Comparison of ENCODE assay signal across 14 cellular contexts in genomic region chr10:79192677-79193003, GRCh38.
DNase-seq lines count a peak whose midpoint lies in the region; ATAC-seq, FAIRE-seq and TF ChIP-seq lines count a peak whose summit lies in the region.
"Had no signal": no experiment of that assay in that cellular context is flagged by ENCODE, and none has a peak within 500 bp of the region (broad histone marks: within the 10 kb centered on the region; RNA-seq: fewer than 3 reads in every experiment).

No MANE protein-coding gene starts in this region.

- no peaks in the 10 kb centered on the region for H3K9me3 ChIP-seq in left ventricle myocardium inferior (replicated peaks)
- H3K9me3 ChIP-seq in subcutaneous abdominal adipose tissue (ENCODE audit: control insufficient read depth in 5 of 5, low read length in 5 of 5) = no peaks in the 10 kb centered on the region
- H3K9me3 ChIP-seq: HAP-1 had no signal

- H3K36me3 ChIP-seq in left ventricle myocardium inferior (peaks cover 5% of the 10 kb centered on the region), subcutaneous abdominal adipose tissue (ENCODE audit: control insufficient read depth in 5 of 5, insufficient read depth in 5 of 5, low read length in 5 of 5) (peaks cover 0 to 29% (median 19%) of the 10 kb centered on the region in 5 donors)
- H3K36me3 ChIP-seq: HAP-1 had no signal

- peaks cover 25% of the 10 kb centered on the region for H3K4me1 Mint-ChIP-seq in WTC11

- peak overlapping the region; percentile 59; the same call in 1 of the 2 replicates for H3K27ac Mint-ChIP-seq in WTC11

- no peak for ATAC-seq in WTC11
- no peak for ATAC-seq in HG02840 (IDR thresholded peaks at IDR 0.05; ENCODE audit: low FRiP score, unreplicated experiment)

- H3K4me3 ChIP-seq in left ventricle myocardium inferior = no peak overlapping the region
- H3K4me3 ChIP-seq in subcutaneous abdominal adipose tissue (ENCODE audit: low read depth in 1 of 5, low read length in 5 of 5) = no peak overlapping the region
- H3K4me3 ChIP-seq: HAP-1, skin epidermis had no signal

- DNase-seq in H54 (ENCODE audit: insufficient read length, low spot score) = peak; percentile 89
- no peak for DNase-seq in WTC11 (ENCODE audit: low spot score)
- no peak for DNase-seq in left ventricle myocardium inferior
- DNase-seq in RKO (ENCODE audit: low spot score) = no peak
- DNase-seq in GM10266 (ENCODE audit: extremely low spot score) = no peak
- no peak for DNase-seq in T-helper 1 cell
- DNase-seq: DND-41, MV-4-11, NCI-H774, T-helper 2 cell had no signal

- POLR2A ChIA-PET in WTC11 (lab: Charles Lee) = no interaction called here

- peak overlapping the region; percentile 79 for H3K27ac ChIP-seq in left ventricle myocardium inferior (replicated peaks)
- peak overlapping the region; percentile 61 for H3K27ac ChIP-seq in subcutaneous abdominal adipose tissue (ENCODE audit: low read depth, low read length)

- peaks cover 96% of the 10 kb centered on the region for H3K4me1 ChIP-seq in left ventricle myocardium inferior
- H3K4me1 ChIP-seq in subcutaneous abdominal adipose tissue (ENCODE audit: control insufficient read depth in 5 of 5, insufficient read depth in 5 of 5, low read length in 5 of 5) = peaks cover 15 to 85% (median 70%) of the 10 kb centered on the region in 5 donors
- H3K4me1 ChIP-seq: HAP-1 had no signal

- H3K27me3 Mint-ChIP-seq in WTC11 (ENCODE audit: low read depth) = no peaks in the 10 kb centered on the region

- H3K27me3 ChIP-seq in left ventricle myocardium inferior (ENCODE audit: low read depth) (no peaks in the 10 kb centered on the region), subcutaneous abdominal adipose tissue (ENCODE audit: control insufficient read depth in 5 of 5, insufficient read depth in 4 of 5, low read length in 5 of 5) (no peaks in the 10 kb centered on the region)

- no peak overlapping the region for H3K4me3 Mint-ChIP-seq in WTC11

- no peaks in the 10 kb centered on the region for H3K36me3 Mint-ChIP-seq in WTC11

- TF ChIP-seq CTCF in WTC11 (IDR thresholded peaks at IDR 0.05) (no peak), left ventricle myocardium inferior (IDR thresholded peaks at IDR 0.05; ENCODE audit: borderline replicate concordance) (no peak), GM10266 (IDR thresholded peaks at IDR 0.05; ENCODE audit: control insufficient read depth, insufficient read depth, low read depth, missing control alignments) (no peak)

- no peak overlapping the region for H3K9ac ChIP-seq in subcutaneous abdominal adipose tissue (ENCODE audit: low read length in 5 of 5)

- peak; percentile 55 for FAIRE-seq in H54 (lab: Jason Lieb, UNC)

- TF ChIP-seq POLR2A in H54 (IDR thresholded peaks at IDR 0.05; ENCODE audit: low read depth, low read length) = no peak

- intact Hi-C loops in left ventricle myocardium inferior (cut with micrococcal nuclease) = loop anchor here (5.0 to 10.0 kb wide), 3 partner anchors 125 to 1148 kb away; partner anchors contain the start of gene ZMIZ1

- CTCF ChIA-PET in WTC11 (lab: Charles Lee) = interaction anchor here (0.5 to 1.1 kb wide), 2 partner anchors 10 to 275 kb away, joined by 3 to 5 read pairs; no protein-coding TSS in a partner anchor

- H3K9me3 Mint-ChIP-seq in WTC11 = no peaks in the 10 kb centered on the region

TF ChIP-seq in WTC11, 78 proteins besides CTCF, POLR2A, EP300 and RAD21:
- no peak for TF ChIP-seq USF2 (CRISPR knock-in tag; IDR thresholded peaks at IDR 0.05)
- no peak for TF ChIP-seq PRRX2 (CRISPR knock-in tag; IDR thresholded peaks at IDR 0.05)
- TF ChIP-seq ZNF219 (CRISPR knock-in tag; IDR thresholded peaks at IDR 0.05; ENCODE audit: borderline replicate concordance) = no peak
- no peak for TF ChIP-seq ZNF671 (CRISPR knock-in tag; IDR thresholded peaks at IDR 0.05)
- no peak for TF ChIP-seq FOXP4 (CRISPR knock-in tag; IDR thresholded peaks at IDR 0.05)
- TF ChIP-seq FOXP1 (CRISPR knock-in tag; IDR thresholded peaks at IDR 0.05; ENCODE audit: borderline replicate concordance) = no peak
- no peak for TF ChIP-seq MAX (CRISPR knock-in tag; IDR thresholded peaks at IDR 0.05)
- no peak for TF ChIP-seq GRHL2 (CRISPR knock-in tag; IDR thresholded peaks at IDR 0.05; ENCODE audit: insufficient replicate concordance, severe bottlenecking)
- no peak for TF ChIP-seq ZNF416 (CRISPR knock-in tag; IDR thresholded peaks at IDR 0.05)
